ENCODE assay signal across 1 cellular context in the genomic region with DNA sequence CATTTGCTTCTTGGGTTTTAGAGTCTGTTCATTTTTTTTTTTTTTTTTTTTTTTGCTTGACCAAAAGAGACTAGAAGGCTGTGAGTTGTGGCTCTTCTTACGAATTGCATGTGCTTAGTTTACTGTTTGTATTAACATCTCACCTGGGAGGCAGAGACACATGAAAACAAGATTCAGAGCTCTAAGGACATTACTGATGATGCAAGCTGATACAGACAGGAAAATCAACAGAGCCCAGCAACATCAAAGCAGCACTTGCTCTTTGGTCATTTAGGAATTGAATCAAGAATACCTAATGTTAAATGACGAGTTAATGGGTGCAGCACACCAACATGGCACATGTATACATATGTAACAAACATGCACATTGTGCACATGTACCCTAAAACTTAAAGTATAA.
TF ChIP-seq lines count a peak whose summit lies in the region.

No MANE protein-coding gene starts in this region.

TF ChIP-seq in WTC11, 78 proteins besides CTCF, POLR2A, EP300 and RAD21 (continued from another document):
- TF ChIP-seq, protein P1, sequence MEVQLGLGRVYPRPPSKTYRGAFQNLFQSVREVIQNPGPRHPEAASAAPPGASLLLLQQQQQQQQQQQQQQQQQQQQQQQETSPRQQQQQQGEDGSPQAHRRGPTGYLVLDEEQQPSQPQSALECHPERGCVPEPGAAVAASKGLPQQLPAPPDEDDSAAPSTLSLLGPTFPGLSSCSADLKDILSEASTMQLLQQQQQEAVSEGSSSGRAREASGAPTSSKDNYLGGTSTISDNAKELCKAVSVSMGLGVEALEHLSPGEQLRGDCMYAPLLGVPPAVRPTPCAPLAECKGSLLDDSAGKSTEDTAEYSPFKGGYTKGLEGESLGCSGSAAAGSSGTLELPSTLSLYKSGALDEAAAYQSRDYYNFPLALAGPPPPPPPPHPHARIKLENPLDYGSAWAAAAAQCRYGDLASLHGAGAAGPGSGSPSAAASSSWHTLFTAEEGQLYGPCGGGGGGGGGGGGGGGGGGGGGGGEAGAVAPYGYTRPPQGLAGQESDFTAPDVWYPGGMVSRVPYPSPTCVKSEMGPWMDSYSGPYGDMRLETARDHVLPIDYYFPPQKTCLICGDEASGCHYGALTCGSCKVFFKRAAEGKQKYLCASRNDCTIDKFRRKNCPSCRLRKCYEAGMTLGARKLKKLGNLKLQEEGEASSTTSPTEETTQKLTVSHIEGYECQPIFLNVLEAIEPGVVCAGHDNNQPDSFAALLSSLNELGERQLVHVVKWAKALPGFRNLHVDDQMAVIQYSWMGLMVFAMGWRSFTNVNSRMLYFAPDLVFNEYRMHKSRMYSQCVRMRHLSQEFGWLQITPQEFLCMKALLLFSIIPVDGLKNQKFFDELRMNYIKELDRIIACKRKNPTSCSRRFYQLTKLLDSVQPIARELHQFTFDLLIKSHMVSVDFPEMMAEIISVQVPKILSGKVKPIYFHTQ (CRISPR knock-in tag; IDR thresholded peaks at IDR 0.05) = no peak
- TF ChIP-seq, protein P2, sequence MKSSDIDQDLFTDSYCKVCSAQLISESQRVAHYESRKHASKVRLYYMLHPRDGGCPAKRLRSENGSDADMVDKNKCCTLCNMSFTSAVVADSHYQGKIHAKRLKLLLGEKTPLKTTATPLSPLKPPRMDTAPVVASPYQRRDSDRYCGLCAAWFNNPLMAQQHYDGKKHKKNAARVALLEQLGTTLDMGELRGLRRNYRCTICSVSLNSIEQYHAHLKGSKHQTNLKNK (CRISPR knock-in tag; IDR thresholded peaks at IDR 0.05) = no peak
- TF ChIP-seq, protein P3, sequence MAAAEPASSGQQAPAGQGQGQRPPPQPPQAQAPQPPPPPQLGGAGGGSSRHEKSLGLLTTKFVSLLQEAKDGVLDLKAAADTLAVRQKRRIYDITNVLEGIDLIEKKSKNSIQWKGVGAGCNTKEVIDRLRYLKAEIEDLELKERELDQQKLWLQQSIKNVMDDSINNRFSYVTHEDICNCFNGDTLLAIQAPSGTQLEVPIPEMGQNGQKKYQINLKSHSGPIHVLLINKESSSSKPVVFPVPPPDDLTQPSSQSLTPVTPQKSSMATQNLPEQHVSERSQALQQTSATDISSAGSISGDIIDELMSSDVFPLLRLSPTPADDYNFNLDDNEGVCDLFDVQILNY (CRISPR knock-in tag; IDR thresholded peaks at IDR 0.05) = no peak
- TF ChIP-seq JAZF1 (CRISPR knock-in tag; IDR thresholded peaks at IDR 0.05) (no peak), CREM (CRISPR knock-in tag; IDR thresholded peaks at IDR 0.05) (no peak), SP1 (CRISPR knock-in tag; conservative IDR thresholded peaks at IDR 0.05) (no peak), NFE2L1 (CRISPR knock-in tag; IDR thresholded peaks at IDR 0.05) (no peak), GABPB1 (CRISPR knock-in tag; IDR thresholded peaks at IDR 0.05) (no peak), SMAD3 (CRISPR knock-in tag; IDR thresholded peaks at IDR 0.05; ENCODE audit: borderline replicate concordance) (no peak)
